In the genomic region with DNA sequence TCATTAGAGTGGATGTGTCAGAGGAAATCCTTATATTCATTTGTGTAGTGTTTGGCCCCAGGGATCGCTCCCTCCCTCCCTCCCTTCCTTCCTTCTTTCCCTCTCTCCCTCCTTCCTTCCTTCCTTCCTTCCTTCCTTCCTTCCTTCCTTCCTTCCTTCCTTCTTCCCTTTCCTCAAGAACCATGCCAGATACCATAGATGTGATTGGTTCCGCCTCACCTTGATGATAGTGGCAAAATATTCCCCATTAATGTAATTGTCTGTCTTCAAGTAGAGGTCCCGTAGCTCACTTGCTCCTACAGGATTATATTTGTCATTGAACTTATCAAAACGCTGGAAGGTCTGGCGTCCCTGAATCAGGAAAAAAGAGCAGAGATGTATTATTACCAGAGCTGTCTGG, we compare ENCODE assay signal across 9 cellular contexts. TPM values are rescaled to one million over a fixed set of nuclear protein-coding genes. Genes with fewer than 3 reads are reported as not detected.
"Had no signal": no experiment of that assay in that cellular context is flagged by ENCODE, and none has a peak within 500 bp of the region (broad histone marks: within the 10 kb centered on the region; RNA-seq: fewer than 3 reads in every experiment).

No MANE protein-coding gene starts in this region.

- H3K27ac ChIP-seq: GM23248 had no signal

- H3K4me3 ChIP-seq: GM23248, HAP-1, K562 had no signal

- H3K9ac ChIP-seq: GM23248 had no signal

- DNase-seq: GM23248, GOT3, H7, IMR-90 had no signal

- ATAC-seq: HCT116, K562 had no signal

- H2AFZ ChIP-seq: GM23248 had no signal

- H3K4me1 ChIP-seq: HAP-1 had no signal

- H3K9me3 ChIP-seq: HAP-1 had no signal

- H3K36me3 ChIP-seq: HAP-1 had no signal

RNA-seq across cellular contexts. Expression of gene DENND2C, which starts 7.8 kb away (rescaled TPM):
- total RNA-seq: HT-29 had no signal

RNA-seq across cellular contexts. Expression of gene AMPD1, which starts 17.7 kb away (rescaled TPM):
- total RNA-seq: GM23248, H4, HT-29, IMR-90, K562 had no signal
- polyA plus RNA-seq: GM23248, IMR-90 had no signal
